ENCODE assay signal across 5 cellular contexts in genomic region chrX:133490955-133491354, GRCh38.
"Had no signal": no experiment of that assay in that cellular context is flagged by ENCODE, and none has a peak within 500 bp of the region (broad histone marks: within the 10 kb centered on the region; RNA-seq: fewer than 3 reads in every experiment).

No MANE protein-coding gene starts in this region.

- H3K27ac Mint-ChIP-seq: GM23338, H9 had no signal

- DNase-seq: H9, HCEC 1CT, IMR-90 had no signal

- H3K9me3 Mint-ChIP-seq: GM23338 had no signal

- H3K4me3 Mint-ChIP-seq: GM23338, H9 had no signal

- H3K4me3 ChIP-seq: GM23338, K562 had no signal

- ATAC-seq: GM23338, K562 had no signal
